In the genomic region with DNA sequence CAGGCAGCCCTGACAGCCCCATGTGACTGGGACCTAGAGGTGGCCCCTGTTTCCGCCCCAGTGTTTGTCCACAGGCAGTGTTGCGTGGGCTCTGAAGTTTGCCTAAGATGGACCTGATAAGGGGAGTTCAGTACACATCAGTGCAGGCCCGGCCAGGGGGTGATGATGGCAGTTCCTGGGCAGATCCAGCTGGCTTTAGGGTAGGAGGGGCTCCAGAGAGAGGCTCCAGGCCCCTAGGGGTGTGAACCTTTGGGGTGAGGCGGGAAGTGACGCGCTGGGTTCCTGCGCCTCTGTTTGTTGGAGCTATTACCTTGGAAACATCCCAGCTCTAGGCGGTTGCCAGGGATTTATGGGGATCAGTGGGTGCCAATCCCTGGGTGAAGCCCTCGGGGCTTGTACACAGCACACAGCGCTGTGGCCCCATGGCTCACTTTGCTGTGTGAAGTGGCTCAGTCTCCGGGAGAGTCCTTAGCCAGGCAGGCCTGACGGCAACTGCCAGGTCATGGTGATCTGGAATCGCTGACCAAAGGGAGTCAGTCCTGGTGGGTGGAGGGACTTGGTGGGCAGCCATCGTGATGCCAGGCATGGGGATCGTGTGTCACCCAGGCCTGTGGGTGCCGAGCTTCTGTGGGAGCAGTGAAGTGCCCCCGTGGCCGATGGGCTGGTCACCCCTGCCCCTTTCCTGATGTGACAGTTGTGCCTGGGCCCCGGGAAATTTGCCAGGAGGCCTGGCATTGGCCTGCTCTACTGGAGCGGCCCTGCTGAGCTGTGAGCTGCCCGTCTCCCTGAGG, we compare ENCODE assay signal across 9 cellular contexts.
DNase-seq lines count a peak whose midpoint lies in the region; ATAC-seq, FAIRE-seq and TF ChIP-seq lines count a peak whose summit lies in the region.
"Had no signal": no experiment of that assay in that cellular context is flagged by ENCODE, and none has a peak within 500 bp of the region (broad histone marks: within the 10 kb centered on the region; RNA-seq: fewer than 3 reads in every experiment).

No MANE protein-coding gene starts in this region.

- H3K9ac ChIP-seq in K562 (ENCODE audit: insufficient read depth in 1 of 2, low read depth in 2 of 2, low read length in 2 of 2): peak overlapping the region in 1 of 2 experiments; percentile 54; a peak in 2 of 4 replicates
- H3K9ac ChIP-seq in HepG2 (ENCODE audit: insufficient read depth, low read depth, low read length): peak overlapping the region; percentile 98

- H3K27ac ChIP-seq in K562 (ENCODE audit: extremely low read depth, low read depth, low read length) (no peak overlapping the region), HepG2 (ENCODE audit: extremely low read length, insufficient read depth, low read length) (peak overlapping the region; percentile 98)

- in situ Hi-C loops in K562 (cut with MboI) (no loop called here), HepG2 (cut with HindIII; ENCODE audit: extremely low pct_ligation_motif_present, low pct_unique_long_range_greater_than_20kb) (loop anchor here (5.0 to 10.0 kb wide), 2 partner anchors 88 to 165 kb away; no protein-coding TSS in a partner anchor)

- 0 out of 2 replicates have a peak, but pooled peaks cover 3% of the 10 kb centered on the region for H4K20me1 ChIP-seq in K562 (replicated peaks; ENCODE audit: control insufficient read depth, insufficient read depth, low read length)
- H4K20me1 ChIP-seq in HepG2 (ENCODE audit: insufficient read depth, low read length): peaks cover 2% of the 10 kb centered on the region; the same call in 1 of the 2 replicates

- BruUV-seq in K562 (replicated peaks; lab: Mats Ljungman, UMichigan) (no TSS peak), HepG2 (replicated peaks; lab: Mats Ljungman, UMichigan) (no TSS peak)

- TF ChIP-seq RAD21 in K562 (CRISPR knock-in tag; conservative IDR thresholded peaks at IDR 0.05 in 1 of 2, IDR thresholded peaks at IDR 0.05 in 1 of 2) (no peak), HepG2 (CRISPR knock-in tag; IDR thresholded peaks at IDR 0.05) (no peak)

- H3K4me3 ChIP-seq in K562 (no peak overlapping the region), HepG2 (replicated peaks in 1 of 3; ENCODE audit: insufficient read depth in 1 of 3, low read depth in 2 of 3, low read length in 3 of 3) (peak overlapping the region; percentile 45 to 74 (median 45); a peak in 5 of 6 replicates)

- TF ChIP-seq POLR2A in K562 (conservative IDR thresholded peaks at IDR 0.05) (no peak), HepG2 (IDR thresholded peaks at IDR 0.05; ENCODE audit: insufficient read depth in 1 of 2, low read depth in 2 of 2, low read length in 2 of 2) (peak in 1 of 2 experiments; percentile 89; a peak in 2 of 4 replicates)

- no peaks in the 10 kb centered on the region for H3K36me3 Mint-ChIP-seq in activated CD4-positive, alpha-beta T cell treated with anti-CD3 and anti-CD28 coated beads, Interleukin-2, amount 10 ng/mL, durations not matched to agents 24 days and 14 days (ENCODE audit: low read depth)

- H3K4me1 ChIP-seq in K562 (replicated peaks in 1 of 2; ENCODE audit: control insufficient read depth in 2 of 2, insufficient read depth in 2 of 2, low read length in 2 of 2) (peaks cover 19 to 44% of the 10 kb centered on the region in 2 experiments), HepG2 (ENCODE audit: insufficient read depth, low read length) (peaks cover 74% of the 10 kb centered on the region)

- no peak for FAIRE-seq in K562 (lab: Jason Lieb, UNC)
- FAIRE-seq in HepG2 (lab: Jason Lieb, UNC): peak; percentile 97
- peak; percentile 92 for FAIRE-seq in urothelium cell line (lab: Jason Lieb, UNC)

- no peaks in the 10 kb centered on the region for H3K36me3 ChIP-seq in K562 (ENCODE audit: control insufficient read depth, insufficient read depth, low read length)
- H3K36me3 ChIP-seq in HepG2 (replicated peaks in 1 of 2; ENCODE audit: control insufficient read depth in 1 of 2, insufficient read depth in 2 of 2, low read length in 2 of 2): peaks cover 0 to 9% of the 10 kb centered on the region in 2 experiments; a peak in 2 of 5 replicates

- TF ChIP-seq EP300 in K562 (IDR thresholded peaks at IDR 0.05; ENCODE audit: low read length) (no peak), HepG2 (IDR thresholded peaks at IDR 0.05; ENCODE audit: low read depth in 2 of 2, low read length in 2 of 2) (peak; percentile 96 to 99), HepG2 (CRISPR knock-in tag; IDR thresholded peaks at IDR 0.05; ENCODE audit: borderline replicate concordance) (peak; percentile 98)

- H3K79me2 ChIP-seq in K562 (ENCODE audit: control insufficient read depth, insufficient read depth, low read length): no peaks in the 10 kb centered on the region
- peaks cover 94% of the 10 kb centered on the region for H3K79me2 ChIP-seq in HepG2 (ENCODE audit: insufficient read depth, low read length)

- H3K27ac Mint-ChIP-seq in activated CD4-positive, alpha-beta T cell treated with anti-CD3 and anti-CD28 coated beads, Interleukin-2, amount 10 ng/mL, durations not matched to agents 24 days and 14 days: no peak overlapping the region
- H3K27ac Mint-ChIP-seq: B cell had no signal

- WGBS in K562 (ENCODE audit: insufficient coverage, low coverage, missing lambda C conversion rate): 47% methylated on average over 17 of the region's 21 CpGs
- WGBS in HepG2 (ENCODE audit: low lambda C conversion rate): 5% methylated on average over 14 of the region's 21 CpGs

- ATAC-seq in K562: peak; percentile 44
- peak; percentile 87 for ATAC-seq in HepG2
- no peak for ATAC-seq in GM18858 (IDR thresholded peaks at IDR 0.05; ENCODE audit: unreplicated experiment)

- no peak for TF ChIP-seq CTCF in K562 (IDR thresholded peaks at IDR 0.05 in 2 of 3, conservative IDR thresholded peaks at IDR 0.05 in 1 of 3; ENCODE audit: insufficient read depth in 2 of 3, low read depth in 1 of 3, low read length in 3 of 3)
- peak; percentile 44 for TF ChIP-seq CTCF in HepG2 (CRISPR knock-in tag; IDR thresholded peaks at IDR 0.05)

- H3K4me1 Mint-ChIP-seq in activated CD4-positive, alpha-beta T cell treated with anti-CD3 and anti-CD28 coated beads, Interleukin-2, amount 10 ng/mL, durations not matched to agents 24 days and 14 days: peaks cover 14% of the 10 kb centered on the region

- POLR2A ChIA-PET in K562 (lab: Yijun Ruan, JAX) (interaction anchor here (0.9 to 1.1 kb wide), 2 partner anchors 22 to 26 kb away, joined by 4 to 5 read pairs; no protein-coding TSS in a partner anchor), HepG2 (lab: Yijun Ruan, JAX) (interaction anchor here (0.6 to 12.7 kb wide), 31 partner anchors 10 to 1462 kb away, joined by 3 to 335 read pairs (median 6); a partner anchor contains a TSS)

- CTCF ChIA-PET in K562 (lab: Yijun Ruan, JAX; ENCODE audit: low intra/inter-chr PET ratio): no interaction called here
- CTCF ChIA-PET in HepG2 (lab: Yijun Ruan, JAX; ENCODE audit: low intra/inter-chr PET ratio, low total read pairs): no interaction called here

- intact Hi-C loops in K562 (cut with micrococcal nuclease): no loop called here
- intact Hi-C loops in HepG2 (cut with micrococcal nuclease; ENCODE audit: unreplicated experiment): loop anchor here (1.0 to 5.0 kb wide), 5 partner anchors 20 to 165 kb away; no protein-coding TSS in a partner anchor
- intact Hi-C loops in activated CD4-positive, alpha-beta T cell treated with anti-CD3 and anti-CD28 coated beads, Interleukin-2, amount 10 ng/mL, durations not matched to agents 24 days and 14 days (cut with micrococcal nuclease): no loop called here

- H3K27me3 Mint-ChIP-seq in activated CD4-positive, alpha-beta T cell treated with anti-CD3 and anti-CD28 coated beads, Interleukin-2, amount 10 ng/mL, durations not matched to agents 24 days and 14 days: peaks cover 22% of the 10 kb centered on the region

- H3K27me3 ChIP-seq in K562 (ENCODE audit: control insufficient read depth in 2 of 2, insufficient read depth in 2 of 2, low read length in 2 of 2): no peaks in the 10 kb centered on the region
- no peaks in the 10 kb centered on the region; a peak in 1 of 5 replicates for H3K27me3 ChIP-seq in HepG2 (ENCODE audit: control insufficient read depth in 1 of 2, insufficient read depth in 2 of 2, low read length in 2 of 2)

- H2AFZ ChIP-seq in K562 (ENCODE audit: low read depth, low read length) (no peak overlapping the region), HepG2 (ENCODE audit: low read length) (no peak overlapping the region)

- no peaks in the 10 kb centered on the region for H3K9me1 ChIP-seq in K562 (ENCODE audit: control insufficient read depth, insufficient read depth, low read length)

- H3K9me3 ChIP-seq in K562 (replicated peaks; ENCODE audit: control insufficient read depth, insufficient read depth, low read depth, low read length) (no peaks in the 10 kb centered on the region), HepG2 (ENCODE audit: low read length) (no peaks in the 10 kb centered on the region)

- peak; percentile 47 for DNase-seq in NCI-H2107 treated with DMSO at 0.1 percent for 48 hours (lab: John Stamatoyannopoulos, UW; ENCODE audit: unreplicated experiment)
- DNase-seq in NCI-H2107 (lab: John Stamatoyannopoulos, UW): no peak
- DNase-seq in K562 (ENCODE audit: extremely low read depth in 1 of 4, low spot score in 3 of 4): peak in 2 of 4 experiments; percentile 31 to 34
- peak; percentile 100 for DNase-seq in HepG2 (ENCODE audit: low spot score)
- DNase-seq in urothelium cell line (ENCODE audit: low spot score): no peak
- DNase-seq in NOMO-1 treated with DMSO at 0.1 percent for 48 hours (lab: John Stamatoyannopoulos, UW; ENCODE audit: unreplicated experiment): no peak
- DNase-seq in activated CD4-positive, alpha-beta T cell treated with anti-CD3 and anti-CD28 coated beads, Interleukin-2, amount 10 ng/mL, durations not matched to agents 24 days and 14 days: no peak

- H3K4me3 Mint-ChIP-seq in activated CD4-positive, alpha-beta T cell treated with anti-CD3 and anti-CD28 coated beads, Interleukin-2, amount 10 ng/mL, durations not matched to agents 24 days and 14 days: no peak overlapping the region
- H3K4me3 Mint-ChIP-seq: B cell had no signal

- H3K9me3 Mint-ChIP-seq in activated CD4-positive, alpha-beta T cell treated with anti-CD3 and anti-CD28 coated beads, Interleukin-2, amount 10 ng/mL, durations not matched to agents 24 days and 14 days: no peaks in the 10 kb centered on the region

- H3K4me2 ChIP-seq in K562 (ENCODE audit: insufficient read depth, low read length) (no peak overlapping the region), HepG2 (ENCODE audit: low read depth, low read length) (peak overlapping the region; percentile 98)

TF ChIP-seq in K562, 482 proteins besides CTCF, POLR2A, EP300 and RAD21 (continues in another document):
- TF ChIP-seq ARID1B (IDR thresholded peaks at IDR 0.05) (0 out of 2 replicates have a peak, but pooled peaks have one; percentile 7), PHTF2 (CRISPR knock-in tag; IDR thresholded peaks at IDR 0.05) (no peak), XRCC5 (IDR thresholded peaks at IDR 0.05; ENCODE audit: low read depth, low read length) (no peak), ZNF121 (CRISPR knock-in tag; conservative IDR thresholded peaks at IDR 0.05) (no peak)

Comparison
In these comparisons a context has a peak if more than half of its experiments do, and no peak if none do; other contexts are left out.
1. DNase-seq: peak in NCI-H2107 treated with DMSO at 0.1 percent for 48 hours (single experiment) and HepG2 (single experiment); none in NCI-H2107 (single experiment), urothelium cell line (single experiment), NOMO-1 treated with DMSO at 0.1 percent for 48 hours (single experiment) and activated CD4-positive, alpha-beta T cell treated with anti-CD3 and anti-CD28 coated beads, Interleukin-2, amount 10 ng/mL, durations not matched to agents 24 days and 14 days (single experiment).